ENCODE assay signal across 31 cellular contexts in the genomic region with DNA sequence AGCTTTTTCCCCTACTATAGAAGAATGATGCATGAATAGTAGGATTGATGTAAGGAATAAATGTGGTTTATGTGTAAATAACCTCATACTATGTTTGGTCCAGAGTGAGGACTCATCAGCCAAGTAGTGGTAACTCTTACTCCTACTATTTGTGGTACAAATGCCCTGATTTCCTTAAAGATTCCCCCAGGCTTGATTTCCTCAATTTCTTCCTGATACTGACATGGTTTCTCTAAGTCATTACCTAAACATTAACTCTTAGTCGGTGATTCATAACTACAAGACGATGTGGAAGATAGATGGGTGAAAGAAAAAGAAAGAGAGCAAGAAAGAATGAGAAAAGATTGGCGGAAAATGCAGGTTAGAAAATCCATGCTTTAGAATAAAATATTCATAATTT. TPM values are rescaled to one million over a fixed set of nuclear protein-coding genes. Genes with fewer than 3 reads are reported as not detected.
"Had no signal": no experiment of that assay in that cellular context is flagged by ENCODE, and none has a peak within 500 bp of the region (broad histone marks: within the 10 kb centered on the region; RNA-seq: fewer than 3 reads in every experiment).

No MANE protein-coding gene starts in this region.

- H3K4me1 Mint-ChIP-seq: naive thymus-derived CD4-positive, alpha-beta T cell; natural killer cell; neural crest cell; stimulated activated memory B cell treated with anti-CD40 and anti-IgM and Interleukin-4, amounts not matched to agents 10 μg/mL and 1 μg/mL and 100 μg/mL, for 72 hours; stimulated activated naive CD8-positive, alpha-beta T cell treated with anti-CD3 and anti-CD28 coated beads, Interleukin-15, amount 100 ng/mL, for 72 hours had no signal

- H3K36me3 ChIP-seq: neutrophil, pancreas, prostate gland, right lobe of liver, spleen, suprapubic skin, tibial artery, transverse colon, upper lobe of right lung, uterus had no signal

- H3K9me3 ChIP-seq: neutrophil, pancreas, prostate gland, right lobe of liver, spleen, suprapubic skin, testis, tibial artery, transverse colon, upper lobe of right lung, uterus had no signal

- H3K27ac Mint-ChIP-seq: naive thymus-derived CD4-positive, alpha-beta T cell; natural killer cell; nephron progenitor cell; stimulated activated memory B cell treated with anti-CD40 and anti-IgM and Interleukin-4, amounts not matched to agents 10 μg/mL and 1 μg/mL and 100 μg/mL, for 72 hours; stimulated activated naive CD8-positive, alpha-beta T cell treated with anti-CD3 and anti-CD28 coated beads, Interleukin-15, amount 100 ng/mL, for 72 hours; type B pancreatic cell had no signal

- H3K4me3 Mint-ChIP-seq: naive thymus-derived CD4-positive, alpha-beta T cell; natural killer cell; nephron progenitor cell; neural crest cell; stimulated activated memory B cell treated with anti-CD40 and anti-IgM and Interleukin-4, amounts not matched to agents 10 μg/mL and 1 μg/mL and 100 μg/mL, for 72 hours; stimulated activated naive CD8-positive, alpha-beta T cell treated with anti-CD3 and anti-CD28 coated beads, Interleukin-15, amount 100 ng/mL, for 72 hours; type B pancreatic cell had no signal

- H3K4me2 ChIP-seq: smooth muscle cell had no signal

- DNase-seq: naive thymus-derived CD4-positive, alpha-beta T cell; natural killer cell; nephron progenitor cell; nucleus accumbens; pancreas; right cardiac atrium; right lobe of liver; spleen; stimulated activated CD4-positive, alpha-beta T cell treated with anti-CD3 and anti-CD28 coated beads, Interleukin-12 subunit alpha, Interleukin-12 subunit beta, amount 100 ng/mL, for 4 hours; stimulated activated CD4-positive, alpha-beta T cell treated with anti-CD3 and anti-CD28 coated beads, Interleukin-1b, Interleukin-23, amount 100 ng/mL, for 48 hours; stimulated activated CD4-positive, alpha-beta T cell treated with anti-CD3 and anti-CD28 coated beads, Interleukin-4, amount 100 ng/mL, for 1 hour; stimulated activated CD4-positive, alpha-beta T cell treated with anti-CD3 and anti-CD28 coated beads, Interleukin-4, amount 100 ng/mL, for 4 hours; stimulated activated CD8-positive, alpha-beta memory T cell treated with anti-CD3 and anti-CD28 coated beads, Interleukin-4, amount 100 ng/mL, for 48 hours; stimulated activated naive CD4-positive, alpha-beta T cell; stimulated activated naive CD8-positive, alpha-beta T cell treated with anti-CD3 and anti-CD28 coated beads, Interleukin-15, amount 100 ng/mL, for 72 hours; stimulated activated naive CD8-positive, alpha-beta T cell treated with anti-CD3 and anti-CD28 coated beads, Interleukin-15, Interleukin-2, amounts not matched to agents 100 U/mL and 50 U/mL, for 24 hours; substantia nigra; testis; tibial artery; transverse colon; upper lobe of right lung; uterus had no signal

- H3K27me3 ChIP-seq: neutrophil, right lobe of liver, testis, tibial artery, transverse colon, upper lobe of right lung, uterus had no signal

- H3K4me1 ChIP-seq: pancreas, prostate gland, right lobe of liver, spleen, suprapubic skin, transverse colon, upper lobe of right lung, uterus had no signal

- H3K36me3 Mint-ChIP-seq: naive thymus-derived CD4-positive, alpha-beta T cell; natural killer cell; stimulated activated memory B cell treated with anti-CD40 and anti-IgM and Interleukin-4, amounts not matched to agents 10 μg/mL and 1 μg/mL and 100 μg/mL, for 72 hours; type B pancreatic cell had no signal

- ATAC-seq: naive thymus-derived CD4-positive, alpha-beta T cell; natural killer cell; pancreas; right cardiac atrium; right lobe of liver; stimulated activated memory B cell treated with anti-CD40 and anti-IgM and Interleukin-4, amounts not matched to agents 10 μg/mL and 1 μg/mL and 100 μg/mL, for 72 hours; stimulated activated naive CD8-positive, alpha-beta T cell treated with anti-CD3 and anti-CD28 coated beads, Interleukin-15, amount 100 ng/mL, for 72 hours; stimulated activated naive CD8-positive, alpha-beta T cell treated with anti-CD3 and anti-CD28 coated beads, Interleukin-15, Interleukin-2, amounts not matched to agents 100 U/mL and 50 U/mL, for 24 hours; upper lobe of right lung had no signal

- H3K4me3 ChIP-seq: pancreas, prostate gland, right lobe of liver, skin epidermis, smooth muscle cell, spleen, suprapubic skin, testis, tibial artery, transverse colon, upper lobe of right lung, uterus had no signal

- H3K27ac ChIP-seq: neutrophil, pancreas, prostate gland, right lobe of liver, skin epidermis, spleen, suprapubic skin, testis, transverse colon, upper lobe of right lung, uterus had no signal

- H3K9me3 Mint-ChIP-seq: neural crest cell; stimulated activated memory B cell treated with anti-CD40 and anti-IgM and Interleukin-4, amounts not matched to agents 10 μg/mL and 1 μg/mL and 100 μg/mL, for 72 hours; stimulated activated naive CD8-positive, alpha-beta T cell treated with anti-CD3 and anti-CD28 coated beads, Interleukin-15, amount 100 ng/mL, for 72 hours; type B pancreatic cell had no signal

- H3K27me3 Mint-ChIP-seq: stimulated activated naive CD8-positive, alpha-beta T cell treated with anti-CD3 and anti-CD28 coated beads, Interleukin-15, amount 100 ng/mL, for 72 hours had no signal

RNA-seq across cellular contexts. Expression of gene MYOCD, which starts 17.2 kb away (rescaled TPM):
- total RNA-seq: naive thymus-derived CD4-positive, alpha-beta T cell; natural killer cell; pulmonary artery endothelial cell had no signal
- polyA plus RNA-seq: naive thymus-derived CD4-positive, alpha-beta T cell had no signal
